ENCODE assay signal across 1 cellular context in genomic region chr3:188197388-188197847, GRCh38.
TF ChIP-seq lines count a peak whose summit lies in the region.

No MANE protein-coding gene starts in this region.

TF ChIP-seq in HEK293, 187 proteins besides CTCF, POLR2A, EP300 and RAD21 (continued from another document):
- TF ChIP-seq HIC1 (tag by site-specific recombination; IDR thresholded peaks at IDR 0.05) = peak; percentile 96
- peak; percentile 67; the same call in 1 of the 2 replicates for TF ChIP-seq ZBTB21 (tag by site-specific recombination; IDR thresholded peaks at IDR 0.05)
- no peak for TF ChIP-seq ZNF138 (tag by site-specific recombination; IDR thresholded peaks at IDR 0.05; ENCODE audit: borderline replicate concordance)
- peak; percentile 32; the same call in 1 of the 2 replicates for TF ChIP-seq GLIS1 (tag by site-specific recombination; IDR thresholded peaks at IDR 0.05)
- peak; percentile 94 for TF ChIP-seq ZNF629 (tag by site-specific recombination; IDR thresholded peaks at IDR 0.05)
- TF ChIP-seq ZNF239 (tag by site-specific recombination; IDR thresholded peaks at IDR 0.05) = no peak
- TF ChIP-seq ZNF558 (tag by site-specific recombination; IDR thresholded peaks at IDR 0.05) = peak; percentile 83; the same call in 1 of the 2 replicates
TF ChIP-seq in HEK293: peak in this region for 39.
